10 cellular contexts compared by ENCODE assay signal in genomic region chr11:88300888-88301477, GRCh38. TPM values are rescaled to one million over a fixed set of nuclear protein-coding genes. Genes with fewer than 3 reads are reported as not detected.
DNase-seq lines count a peak whose midpoint lies in the region; ATAC-seq and TF ChIP-seq lines count a peak whose summit lies in the region.
"Had no signal": no experiment of that assay in that cellular context is flagged by ENCODE, and none has a peak within 500 bp of the region (broad histone marks: within the 10 kb centered on the region; RNA-seq: fewer than 3 reads in every experiment).

No MANE protein-coding gene starts in this region.

- H3K27ac Mint-ChIP-seq in activated T-cell treated with anti-CD3 and anti-CD28 coated beads, Interleukin-2, amount 50 U/mL, for 24 hours: peak overlapping the region; percentile 94
- peak overlapping the region; percentile 45 for H3K27ac Mint-ChIP-seq in activated CD8-positive, alpha-beta T cell treated with anti-CD3 and anti-CD28 coated beads, Interleukin-2, amount 10 ng/mL, durations not matched to agents 7 days and 5 days
- H3K27ac Mint-ChIP-seq in stimulated activated naive CD8-positive, alpha-beta T cell treated with anti-CD3 and anti-CD28 coated beads, Interleukin-15, amount 100 ng/mL, for 72 hours: peak overlapping the region in 1 of 2 donors; percentile 72

- H3K36me3 Mint-ChIP-seq in activated T-cell treated with anti-CD3 and anti-CD28 coated beads, Interleukin-2, amount 50 U/mL, for 24 hours (ENCODE audit: low read depth): peaks cover 98% of the 10 kb centered on the region
- peaks cover 91% of the 10 kb centered on the region for H3K36me3 Mint-ChIP-seq in activated CD8-positive, alpha-beta T cell treated with anti-CD3 and anti-CD28 coated beads, Interleukin-2, amount 10 ng/mL, durations not matched to agents 7 days and 5 days (ENCODE audit: low read depth)

- H3K9me3 Mint-ChIP-seq in activated T-cell treated with anti-CD3 and anti-CD28 coated beads, Interleukin-2, amount 50 U/mL, for 24 hours: no peaks in the 10 kb centered on the region
- peaks cover 4% of the 10 kb centered on the region for H3K9me3 Mint-ChIP-seq in activated CD8-positive, alpha-beta T cell treated with anti-CD3 and anti-CD28 coated beads, Interleukin-2, amount 10 ng/mL, durations not matched to agents 7 days and 5 days (ENCODE audit: insufficient read depth)
- H3K9me3 Mint-ChIP-seq in stimulated activated naive CD8-positive, alpha-beta T cell treated with anti-CD3 and anti-CD28 coated beads, Interleukin-15, amount 100 ng/mL, for 72 hours: peaks cover 4 to 6% of the 10 kb centered on the region in 2 donors

- H3K4me3 Mint-ChIP-seq in activated T-cell treated with anti-CD3 and anti-CD28 coated beads, Interleukin-2, amount 50 U/mL, for 24 hours: peak overlapping the region; percentile 28
- H3K4me3 Mint-ChIP-seq in activated CD8-positive, alpha-beta T cell treated with anti-CD3 and anti-CD28 coated beads, Interleukin-2, amount 10 ng/mL, durations not matched to agents 7 days and 5 days: no peak overlapping the region
- peak overlapping the region in 1 of 2 donors; percentile 9 for H3K4me3 Mint-ChIP-seq in stimulated activated naive CD8-positive, alpha-beta T cell treated with anti-CD3 and anti-CD28 coated beads, Interleukin-15, amount 100 ng/mL, for 72 hours
- H3K4me3 Mint-ChIP-seq: nephron progenitor cell had no signal

- POLR2A ChIA-PET in activated CD8-positive, alpha-beta T cell treated with anti-CD3 and anti-CD28 coated beads, Interleukin-2, amount 10 ng/mL, durations not matched to agents 7 days and 5 days (lab: Charles Lee): interaction anchor here (0.7 kb wide), 1 partner anchor 37 kb away, joined by 3 read pairs; the partner anchor contains the start of gene CTSC
- POLR2A ChIA-PET in HEK293T (lab: Yijun Ruan, JAX): no interaction called here

- ATAC-seq in HG02884 (IDR thresholded peaks at IDR 0.05; ENCODE audit: unreplicated experiment): peak; percentile 36
- ATAC-seq in activated CD8-positive, alpha-beta T cell treated with anti-CD3 and anti-CD28 coated beads, Interleukin-2, amount 10 ng/mL, durations not matched to agents 7 days and 5 days: no peak
- peak; percentile 58 for ATAC-seq in stimulated activated naive CD8-positive, alpha-beta T cell treated with anti-CD3 and anti-CD28 coated beads, Interleukin-15, amount 100 ng/mL, for 72 hours

- peaks cover 42% of the 10 kb centered on the region for H3K4me1 Mint-ChIP-seq in activated T-cell treated with anti-CD3 and anti-CD28 coated beads, Interleukin-2, amount 50 U/mL, for 24 hours (ENCODE audit: low read depth)
- peaks cover 36% of the 10 kb centered on the region for H3K4me1 Mint-ChIP-seq in activated CD8-positive, alpha-beta T cell treated with anti-CD3 and anti-CD28 coated beads, Interleukin-2, amount 10 ng/mL, durations not matched to agents 7 days and 5 days (ENCODE audit: low read depth)
- H3K4me1 Mint-ChIP-seq in stimulated activated naive CD8-positive, alpha-beta T cell treated with anti-CD3 and anti-CD28 coated beads, Interleukin-15, amount 100 ng/mL, for 72 hours: peaks cover 32% of the 10 kb centered on the region

- CTCF ChIA-PET in activated CD8-positive, alpha-beta T cell treated with anti-CD3 and anti-CD28 coated beads, Interleukin-2, amount 10 ng/mL, durations not matched to agents 7 days and 5 days (lab: Charles Lee): interaction anchor here (1.6 kb wide), 1 partner anchor 243 kb away, joined by 3 read pairs; no protein-coding TSS in a partner anchor
- CTCF ChIA-PET in HEK293T (lab: Yijun Ruan, JAX): no interaction called here

- no peak for DNase-seq in activated T-cell treated with anti-CD3 and anti-CD28 coated beads, Interleukin-2, amount 50 U/mL, for 24 hours
- DNase-seq in activated T-cell treated with anti-CD3 and anti-CD28 coated beads for 4 hours: no peak
- no peak for DNase-seq in activated CD8-positive, alpha-beta T cell treated with anti-CD3 and anti-CD28 coated beads, Interleukin-2, amount 10 ng/mL, durations not matched to agents 7 days and 5 days
- DNase-seq in stimulated activated naive CD8-positive, alpha-beta T cell treated with anti-CD3 and anti-CD28 coated beads, Interleukin-15, amount 100 ng/mL, for 72 hours: no peak
- no peak for DNase-seq in effector CD4-positive, alpha-beta T cell
- DNase-seq in HEK293T (ENCODE audit: extremely low spot score): no peak
- no peak for DNase-seq in NCI-H2029 (lab: John Stamatoyannopoulos, UW)
- DNase-seq: effector CD8-positive, alpha-beta T cell; nephron progenitor cell had no signal

- H3K27me3 Mint-ChIP-seq in activated T-cell treated with anti-CD3 and anti-CD28 coated beads, Interleukin-2, amount 50 U/mL, for 24 hours: no peaks in the 10 kb centered on the region
- no peaks in the 10 kb centered on the region for H3K27me3 Mint-ChIP-seq in activated CD8-positive, alpha-beta T cell treated with anti-CD3 and anti-CD28 coated beads, Interleukin-2, amount 10 ng/mL, durations not matched to agents 7 days and 5 days (ENCODE audit: low read depth)
- H3K27me3 Mint-ChIP-seq in stimulated activated naive CD8-positive, alpha-beta T cell treated with anti-CD3 and anti-CD28 coated beads, Interleukin-15, amount 100 ng/mL, for 72 hours: no peaks in the 10 kb centered on the region

TF ChIP-seq in HEK293T, 16 proteins besides CTCF, POLR2A, EP300 and RAD21:
- no peak for TF ChIP-seq SP1 (IDR thresholded peaks at IDR 0.05)
- TF ChIP-seq LEF1 (IDR thresholded peaks at IDR 0.05; ENCODE audit: borderline replicate concordance): no peak
- TF ChIP-seq NFRKB (IDR thresholded peaks at IDR 0.05): no peak
- no peak for TF ChIP-seq HDGF (IDR thresholded peaks at IDR 0.05; ENCODE audit: borderline replicate concordance)
- no peak for TF ChIP-seq PKNOX1 (IDR thresholded peaks at IDR 0.05)
- no peak for TF ChIP-seq ELF4 (IDR thresholded peaks at IDR 0.05)
- no peak for TF ChIP-seq FOXM1 (IDR thresholded peaks at IDR 0.05; ENCODE audit: borderline replicate concordance)
- no peak for TF ChIP-seq FOXA1 (IDR thresholded peaks at IDR 0.05)
- no peak for TF ChIP-seq SUZ12 (IDR thresholded peaks at IDR 0.05)
- TF ChIP-seq BHLHE40 (IDR thresholded peaks at IDR 0.05; ENCODE audit: borderline replicate concordance): no peak
- no peak for TF ChIP-seq L3MBTL2 (conservative IDR thresholded peaks at IDR 0.05)
- no peak for TF ChIP-seq CTBP1 (IDR thresholded peaks at IDR 0.05; ENCODE audit: borderline replicate concordance)
- no peak for TF ChIP-seq TARDBP (IDR thresholded peaks at IDR 0.05)
- TF ChIP-seq ZNF384 (IDR thresholded peaks at IDR 0.05): no peak
- no peak for TF ChIP-seq FOXK2 (IDR thresholded peaks at IDR 0.05)
- TF ChIP-seq ARNT (IDR thresholded peaks at IDR 0.05): no peak
TF ChIP-seq in HEK293T: peak in this region for 0.

RNA-seq across cellular contexts. Expression of gene CTSC, which starts 36.6 kb away (rescaled TPM):
- 100 to 1,000 TPM; 211 to 219 TPM for total RNA-seq in activated CD8-positive, alpha-beta T cell treated with anti-CD3 and anti-CD28 coated beads, Interleukin-2, amount 10 ng/mL, durations not matched to agents 7 days and 5 days
